ENCODE assay signal across 1 cellular context in the genomic region with DNA sequence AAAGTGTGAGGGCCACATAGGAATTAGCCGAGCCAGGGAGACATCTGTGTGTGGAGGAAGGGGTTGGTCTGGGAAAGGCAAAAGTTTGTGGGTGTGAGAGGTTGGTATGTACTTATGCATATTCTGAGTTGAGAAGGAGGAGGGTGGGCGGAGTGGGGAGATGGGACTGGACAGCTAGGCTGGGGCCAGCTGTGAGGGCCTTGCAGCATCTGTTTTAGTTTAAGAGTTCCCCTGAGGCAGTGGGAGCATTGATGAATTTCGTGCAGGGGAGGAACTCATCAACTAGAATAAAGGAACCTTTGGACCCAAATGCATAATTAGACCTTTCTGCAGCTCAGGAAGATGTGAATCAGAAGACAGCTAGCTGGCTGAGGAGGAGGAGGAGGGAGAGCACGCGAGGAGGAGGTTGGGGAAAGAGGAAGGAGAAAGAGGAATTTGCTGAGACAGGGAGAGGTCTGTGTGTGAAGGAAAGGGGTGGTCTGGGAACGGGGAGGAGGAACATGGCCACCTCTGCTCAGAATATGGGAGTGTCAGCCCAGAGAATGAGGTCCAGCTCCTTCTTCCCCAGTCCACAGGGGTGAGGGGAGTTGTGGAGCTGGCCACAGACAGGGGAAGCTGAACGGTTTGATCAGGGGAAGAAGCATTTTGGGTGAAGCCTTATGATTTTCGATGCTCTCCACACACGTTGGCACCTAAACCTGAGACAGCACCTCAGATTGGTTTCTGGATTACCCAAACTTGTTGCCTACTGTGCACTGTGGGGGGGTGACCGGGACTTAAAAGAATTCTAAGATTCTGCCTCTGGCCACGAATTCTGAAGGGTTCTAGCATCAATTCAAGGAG.
TF ChIP-seq lines count a peak whose summit lies in the region.

No MANE protein-coding gene starts in this region.

TF ChIP-seq in IMR-90, 13 proteins besides CTCF, POLR2A, EP300 and RAD21:
- TF ChIP-seq CEBPB (IDR thresholded peaks at IDR 0.05; ENCODE audit: low read depth, low read length): no peak
- no peak for TF ChIP-seq USF2 (IDR thresholded peaks at IDR 0.05; ENCODE audit: low read depth, low read length)
- TF ChIP-seq MAZ (IDR thresholded peaks at IDR 0.05; ENCODE audit: borderline replicate concordance, low read depth, low read length): no peak
- TF ChIP-seq MXI1 (IDR thresholded peaks at IDR 0.05; ENCODE audit: borderline replicate concordance, low read depth, low read length): no peak
- no peak for TF ChIP-seq BHLHE40 (IDR thresholded peaks at IDR 0.05; ENCODE audit: low read depth, low read length)
- no peak for TF ChIP-seq RCOR1 (IDR thresholded peaks at IDR 0.05; ENCODE audit: insufficient replicate concordance, low read length)
- TF ChIP-seq FOS (IDR thresholded peaks at IDR 0.05; ENCODE audit: low read depth, low read length): no peak
- no peak for TF ChIP-seq NFE2L2 (IDR thresholded peaks at IDR 0.05; ENCODE audit: low read depth, low read length)
- no peak for TF ChIP-seq CHD1 (IDR thresholded peaks at IDR 0.05; ENCODE audit: low read depth, low read length)
- TF ChIP-seq, protein P1, sequence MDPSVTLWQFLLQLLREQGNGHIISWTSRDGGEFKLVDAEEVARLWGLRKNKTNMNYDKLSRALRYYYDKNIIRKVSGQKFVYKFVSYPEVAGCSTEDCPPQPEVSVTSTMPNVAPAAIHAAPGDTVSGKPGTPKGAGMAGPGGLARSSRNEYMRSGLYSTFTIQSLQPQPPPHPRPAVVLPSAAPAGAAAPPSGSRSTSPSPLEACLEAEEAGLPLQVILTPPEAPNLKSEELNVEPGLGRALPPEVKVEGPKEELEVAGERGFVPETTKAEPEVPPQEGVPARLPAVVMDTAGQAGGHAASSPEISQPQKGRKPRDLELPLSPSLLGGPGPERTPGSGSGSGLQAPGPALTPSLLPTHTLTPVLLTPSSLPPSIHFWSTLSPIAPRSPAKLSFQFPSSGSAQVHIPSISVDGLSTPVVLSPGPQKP (IDR thresholded peaks at IDR 0.05; ENCODE audit: borderline replicate concordance, low read depth, low read length): no peak
- TF ChIP-seq SMC3 (IDR thresholded peaks at IDR 0.05; ENCODE audit: low read depth, low read length): no peak
- TF ChIP-seq RFX5 (IDR thresholded peaks at IDR 0.05; ENCODE audit: low read depth, low read length): no peak
- no peak for TF ChIP-seq MAFK (IDR thresholded peaks at IDR 0.05; ENCODE audit: low read depth, low read length)
